In genomic region chr17:5424909-5425308, GRCh38 we compare ENCODE assay signal across 27 cellular contexts.
"Had no signal": no experiment of that assay in that cellular context is flagged by ENCODE, and none has a peak within 500 bp of the region (broad histone marks: within the 10 kb centered on the region; RNA-seq: fewer than 3 reads in every experiment).

No MANE protein-coding gene starts in this region.

- H3K36me3 ChIP-seq: uterus had no signal

- H3K27ac Mint-ChIP-seq: dendritic cell treated with granulocyte-macrophage colony-stimulating factor and Interleukin-4, amounts not matched to agents 40 ng/mL and 50 ng/mL, for 4 days; endodermal cell; nephron; progenitor cell of endocrine pancreas; stimulated activated effector memory CD8-positive, alpha-beta T cell treated with anti-CD3 and anti-CD28 coated beads, Interleukin-12 subunit alpha, Interleukin-12 subunit beta, amount 100 ng/mL, for 72 hours; stimulated activated naive CD8-positive, alpha-beta T cell treated with anti-CD3 and anti-CD28 coated beads, Interleukin-15, Interleukin-2, amounts not matched to agents 100 ng/mL and 50 ng/mL, for 24 hours; T-helper 1 cell treated with Interleukin-12 subunit alpha and Interleukin-12 subunit beta and Interleukin-4 antibody, amounts not matched to agents 30 μg/mL and 1 μg/mL, for 36 hours; type B pancreatic cell had no signal

- DNase-seq: activated CD4-positive, alpha-beta T cell treated with anti-CD3 and anti-CD28 coated beads for 4 hours; activated CD4-positive, alpha-beta T cell treated with anti-CD3 and anti-CD28 coated beads, Interleukin-2, amount 50 U/mL, for 4 hours; activated CD8-positive, alpha-beta memory T cell treated with anti-CD3 and anti-CD28 coated beads for 24 hours; activated gamma-delta T cell; amygdala; endodermal cell; islet precursor cell; left ventricle myocardium inferior; right lobe of liver; stimulated activated CD4-positive, alpha-beta T cell treated with anti-CD3 and anti-CD28 coated beads, Interleukin-12 subunit alpha, Interleukin-12 subunit beta, amount 100 ng/mL, for 4 hours; stimulated activated CD4-positive, alpha-beta T cell treated with anti-CD3 and anti-CD28 coated beads, Interleukin-4, amount 100 ng/mL, for 1 hour; substantia nigra; SW 1271; T-helper 9 cell; uterus had no signal

- H3K4me1 ChIP-seq: uterus had no signal

- H3K27me3 Mint-ChIP-seq: central memory CD8-positive, alpha-beta T cell; dendritic cell treated with granulocyte-macrophage colony-stimulating factor and Interleukin-4, amounts not matched to agents 40 ng/mL and 50 ng/mL, for 4 days; progenitor cell of endocrine pancreas; stimulated activated naive CD8-positive, alpha-beta T cell treated with anti-CD3 and anti-CD28 coated beads, Interleukin-15, Interleukin-2, amounts not matched to agents 100 ng/mL and 50 ng/mL, for 24 hours; type B pancreatic cell had no signal

- ATAC-seq: esophagus mucosa; right lobe of liver; stimulated activated effector memory CD8-positive, alpha-beta T cell treated with anti-CD3 and anti-CD28 coated beads, Interleukin-12 subunit alpha, Interleukin-12 subunit beta, amount 100 ng/mL, for 72 hours had no signal

- H3K27ac ChIP-seq: left ventricle myocardium inferior, neutrophil, right lobe of liver, uterus, VCaP had no signal

- H3K9me3 Mint-ChIP-seq: central memory CD8-positive, alpha-beta T cell; dendritic cell treated with granulocyte-macrophage colony-stimulating factor and Interleukin-4, amounts not matched to agents 40 ng/mL and 50 ng/mL, for 4 days; endodermal cell; nephron; stimulated activated effector memory CD8-positive, alpha-beta T cell treated with anti-CD3 and anti-CD28 coated beads, Interleukin-12 subunit alpha, Interleukin-12 subunit beta, amount 100 ng/mL, for 72 hours; stimulated activated naive CD8-positive, alpha-beta T cell treated with anti-CD3 and anti-CD28 coated beads, Interleukin-15, Interleukin-2, amounts not matched to agents 100 ng/mL and 50 ng/mL, for 24 hours; T-helper 1 cell treated with Interleukin-12 subunit alpha and Interleukin-12 subunit beta and Interleukin-4 antibody, amounts not matched to agents 30 μg/mL and 1 μg/mL, for 36 hours; type B pancreatic cell had no signal

- H3K27me3 ChIP-seq: neutrophil, right lobe of liver, uterus had no signal

- H3K9me3 ChIP-seq: left ventricle myocardium inferior, neutrophil, right lobe of liver, uterus had no signal

- H3K4me3 ChIP-seq: left ventricle myocardium inferior, lung, right lobe of liver, uterus had no signal

- H3K4me3 Mint-ChIP-seq: central memory CD8-positive, alpha-beta T cell; dendritic cell treated with granulocyte-macrophage colony-stimulating factor and Interleukin-4, amounts not matched to agents 40 ng/mL and 50 ng/mL, for 4 days; endodermal cell; nephron; stimulated activated effector memory CD8-positive, alpha-beta T cell treated with anti-CD3 and anti-CD28 coated beads, Interleukin-12 subunit alpha, Interleukin-12 subunit beta, amount 100 ng/mL, for 72 hours; stimulated activated naive CD8-positive, alpha-beta T cell treated with anti-CD3 and anti-CD28 coated beads, Interleukin-15, Interleukin-2, amounts not matched to agents 100 ng/mL and 50 ng/mL, for 24 hours; T-helper 1 cell treated with Interleukin-12 subunit alpha and Interleukin-12 subunit beta and Interleukin-4 antibody, amounts not matched to agents 30 μg/mL and 1 μg/mL, for 36 hours; type B pancreatic cell had no signal
